ENCODE assay signal across 8 cellular contexts in genomic region chr5:39570418-39571027, GRCh38.
DNase-seq lines count a peak whose midpoint lies in the region; ATAC-seq lines count a peak whose summit lies in the region.

No MANE protein-coding gene starts in this region.

- in situ Hi-C loops in KBM-7 (cut with MboI; ENCODE audit: low pct_unique_long_range_greater_than_20kb, low sequenced_read_pairs), result no loop called here

- ATAC-seq in left lobe of liver, result peak; percentile 85
- ATAC-seq in HG03565 (IDR thresholded peaks at IDR 0.05; ENCODE audit: unreplicated experiment), result no peak
- ATAC-seq in HG02571 (IDR thresholded peaks at IDR 0.05; ENCODE audit: unreplicated experiment), result no peak

- DNase-seq in NCI-H2171 treated with DMSO at 0.1 percent for 48 hours (lab: John Stamatoyannopoulos, UW) (peak; percentile 32), NCI-H2171 (lab: John Stamatoyannopoulos, UW) (no peak), KBM-7 (peak; percentile 72), amniotic stem cell (lab: John Stamatoyannopoulos, UW) (peak; percentile 46), left lobe of liver (ENCODE audit: low spot score) (no peak)
- DNase-seq in activated naive CD4-positive, alpha-beta T cell treated with Interleukin-2 at 50 U/mL for 16 hours, result no peak

Comparison
In these comparisons a context has a peak if more than half of its experiments do, and no peak if none do; other contexts are left out.
1. DNase-seq: peak in NCI-H2171 treated with DMSO at 0.1 percent for 48 hours (single experiment), KBM-7 (single experiment) and amniotic stem cell (single experiment); none in NCI-H2171 (single experiment), left lobe of liver (single experiment) and activated naive CD4-positive, alpha-beta T cell treated with Interleukin-2 at 50 U/mL for 16 hours (single experiment).